9 cellular contexts compared by ENCODE assay signal in the genomic region with DNA sequence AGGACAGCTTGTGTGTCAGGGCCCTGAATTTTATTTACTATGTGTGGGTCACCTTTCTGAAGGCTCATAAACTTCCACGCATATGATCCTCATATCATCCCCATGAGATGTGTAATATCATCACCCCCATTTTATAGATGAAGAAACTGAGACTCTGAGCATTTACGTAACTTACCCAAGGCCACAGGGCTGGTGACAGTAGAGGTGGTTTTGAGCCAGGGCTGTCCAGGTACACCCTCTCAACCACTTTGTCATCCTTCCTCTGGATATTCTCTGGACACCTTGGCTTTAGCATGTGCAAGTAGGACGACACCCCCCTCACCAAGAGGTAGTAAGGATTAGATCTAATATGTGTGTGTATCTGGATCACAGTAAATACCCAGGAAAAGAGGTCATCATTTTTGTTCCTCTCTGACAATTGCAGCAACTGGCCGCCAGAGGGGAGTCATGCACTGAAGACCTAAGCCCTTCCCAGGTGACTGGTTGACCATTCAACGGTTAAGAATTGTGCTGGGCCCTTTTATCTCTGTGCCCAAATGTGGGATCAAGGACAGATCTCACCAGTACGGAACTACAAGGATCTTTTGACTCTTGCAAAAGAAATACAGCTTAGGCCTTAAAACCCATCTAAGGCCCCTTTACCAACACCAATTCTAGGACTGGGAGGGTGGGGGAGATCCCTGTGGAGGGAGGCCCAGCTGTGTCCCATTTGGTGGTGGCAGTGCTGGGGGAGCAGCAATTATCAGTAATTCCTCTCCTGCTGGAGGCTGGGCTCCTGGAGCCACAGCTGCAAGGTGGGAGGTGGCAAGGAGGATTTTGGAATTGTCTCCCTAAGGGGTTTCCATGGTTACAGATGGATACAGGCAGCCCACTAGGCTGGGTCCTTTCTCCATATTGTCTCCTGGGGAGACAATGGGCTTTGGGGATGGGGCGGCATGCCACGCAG. TPM values are rescaled to one million over a fixed set of nuclear protein-coding genes. Genes with fewer than 3 reads are reported as not detected.
A peak's percentile ranks its signal among the peaks of the same experiment; 100 is the strongest.
DNase-seq lines count a peak whose midpoint lies in the region; ATAC-seq, FAIRE-seq and TF ChIP-seq lines count a peak whose summit lies in the region.
"Had no signal": no experiment of that assay in that cellular context is flagged by ENCODE, and none has a peak within 500 bp of the region (broad histone marks: within the 10 kb centered on the region; RNA-seq: fewer than 3 reads in every experiment).

No MANE protein-coding gene starts in this region.

- H3K36me3 Mint-ChIP-seq in activated naive CD4-positive, alpha-beta T cell treated with anti-CD3 and anti-CD28 coated beads for 36 hours (ENCODE audit: low read depth) = no peaks in the 10 kb centered on the region
- H3K36me3 Mint-ChIP-seq: activated naive CD8-positive, alpha-beta T cell had no signal

- DNase-seq in DMS79 (lab: John Stamatoyannopoulos, UW) (peak; percentile 72), MG63 (peak; percentile 59), SJCRH30 (peak; percentile 80 to 94), germinal center (ENCODE audit: low spot score) (peak; percentile 72), pancreas (peak; percentile 62 to 86 (median 80))
- DNase-seq in activated naive CD4-positive, alpha-beta T cell treated with anti-CD3 and anti-CD28 coated beads for 36 hours = peak; percentile 87

- H3K27ac Mint-ChIP-seq in activated naive CD4-positive, alpha-beta T cell treated with anti-CD3 and anti-CD28 coated beads for 36 hours = no peak overlapping the region
- H3K27ac Mint-ChIP-seq: activated naive CD8-positive, alpha-beta T cell had no signal

- H3K4me1 Mint-ChIP-seq in activated naive CD4-positive, alpha-beta T cell treated with anti-CD3 and anti-CD28 coated beads for 36 hours (ENCODE audit: low read depth) = peaks cover 7% of the 10 kb centered on the region

- H3K27me3 Mint-ChIP-seq in activated naive CD4-positive, alpha-beta T cell treated with anti-CD3 and anti-CD28 coated beads for 36 hours (ENCODE audit: low read depth) = no peaks in the 10 kb centered on the region
- H3K27me3 Mint-ChIP-seq: activated naive CD8-positive, alpha-beta T cell had no signal

- H3K4me1 ChIP-seq in SJCRH30 = peaks cover 13% of the 10 kb centered on the region; the same call in 1 of the 2 replicates
- peaks cover 0 to 4% (median 0%) of the 10 kb centered on the region in 3 donors for H3K4me1 ChIP-seq in pancreas

- no peaks in the 10 kb centered on the region for H3K9me3 ChIP-seq in MG63
- H3K9me3 ChIP-seq in SJCRH30 (replicated peaks) = no peaks in the 10 kb centered on the region
- no peaks in the 10 kb centered on the region for H3K9me3 ChIP-seq in pancreas

- CTCF ChIA-PET in activated naive CD4-positive, alpha-beta T cell treated with anti-CD3 and anti-CD28 coated beads for 36 hours (lab: Charles Lee) = interaction anchor here (0.6 to 10.0 kb wide), 23 partner anchors 9 to 208 kb away, joined by 3 to 402 read pairs (median 5); a partner anchor contains a TSS

- intact Hi-C loops in activated naive CD4-positive, alpha-beta T cell treated with anti-CD3 and anti-CD28 coated beads for 36 hours (cut with micrococcal nuclease) = loop anchor here (1.0 kb wide), 1 partner anchor 93 kb away; no protein-coding TSS in a partner anchor
- intact Hi-C loops in pancreas (cut with DNase I) = loop anchor here (2.0 to 10.0 kb wide), 3 partner anchors 90 to 92 kb away; no protein-coding TSS in a partner anchor

- no peak overlapping the region for H3K4me3 ChIP-seq in MG63
- H3K4me3 ChIP-seq in SJCRH30 = no peak overlapping the region
- H3K4me3 ChIP-seq in pancreas = no peak overlapping the region

- H3K9me3 Mint-ChIP-seq in activated naive CD4-positive, alpha-beta T cell treated with anti-CD3 and anti-CD28 coated beads for 36 hours = no peaks in the 10 kb centered on the region

- H3K36me3 ChIP-seq in MG63 (no peaks in the 10 kb centered on the region), SJCRH30 (no peaks in the 10 kb centered on the region), pancreas (no peaks in the 10 kb centered on the region)

- no peak for FAIRE-seq in pancreas (lab: Jason Lieb, UNC)

- ATAC-seq in pancreas (peak; percentile 66 to 88 (median 86)), HG02571 (IDR thresholded peaks at IDR 0.05; ENCODE audit: unreplicated experiment) (no peak), GM19328 (IDR thresholded peaks at IDR 0.05; ENCODE audit: unreplicated experiment) (no peak)

- 33 to 35% methylated on average over 8 of the region's 8 CpGs for WGBS in pancreas, 2 donors

- TF ChIP-seq CTCF in pancreas (IDR thresholded peaks at IDR 0.05) = peak; percentile 68 to 81 (median 78)

- H3K4me3 Mint-ChIP-seq in activated naive CD4-positive, alpha-beta T cell treated with anti-CD3 and anti-CD28 coated beads for 36 hours = no peak overlapping the region
- H3K4me3 Mint-ChIP-seq: activated naive CD8-positive, alpha-beta T cell had no signal

- no peaks in the 10 kb centered on the region for H3K27me3 ChIP-seq in MG63
- no peaks in the 10 kb centered on the region for H3K27me3 ChIP-seq in SJCRH30
- no peaks in the 10 kb centered on the region for H3K27me3 ChIP-seq in pancreas

- H3K27ac ChIP-seq in SJCRH30 = no peak overlapping the region
- no peak overlapping the region for H3K27ac ChIP-seq in pancreas

RNA-seq across cellular contexts. Expression of a gene that starts 13.7 kb away (rescaled TPM):
- 4.3 and 6.9 TPM in 2 replicates for total RNA-seq in MG63 (2014; rRNA removed; shearing (Covaris generic); ENCODE audit: low replicate concordance)
- total RNA-seq in SJCRH30 (2014; rRNA removed; shearing (Covaris generic)) = 33.5 and 43.2 TPM in 2 replicates
- total RNA-seq in activated naive CD4-positive, alpha-beta T cell treated with anti-CD3 and anti-CD28 coated beads for 36 hours = 10 to 100 TPM; 31.3 to 33.8 TPM
- total RNA-seq in pancreas = under 1 TPM in 4 of 6 donors, not detected in 2; 0.14 to 0.40 (median 0.20) TPM
- polyA plus RNA-seq in pancreas = under 1 TPM; 0.04 to 0.05 TPM

RNA-seq across cellular contexts. Expression of a gene that starts 14.6 kb away (rescaled TPM):
- total RNA-seq in MG63 (2014; rRNA removed; shearing (Covaris generic); ENCODE audit: low replicate concordance) = 190 and 463 TPM in 2 replicates
- 332 and 336 TPM in 2 replicates for total RNA-seq in SJCRH30 (2014; rRNA removed; shearing (Covaris generic))
- total RNA-seq in activated naive CD4-positive, alpha-beta T cell treated with anti-CD3 and anti-CD28 coated beads for 36 hours = 10 to 100 TPM; 69.5 to 74.6 TPM
- total RNA-seq in pancreas = 10 to 100 TPM; 16.6 to 54.0 (median 31.2) TPM
- polyA plus RNA-seq in pancreas = 10 to 100 TPM; 40.1 to 51.9 TPM

Comparison
In these comparisons a context has a peak if more than half of its experiments do, and no peak if none do; other contexts are left out.
1. ATAC-seq: peak in pancreas (4 of 4); none in HG02571 (single experiment) and GM19328 (single experiment).
2. Peak in every context shown above with its lines, with median percentiles within 50 percentile points of each other: DNase-seq.